In genomic region chr4:93409035-93409434, GRCh38 we compare ENCODE assay signal across 19 cellular contexts.
A peak's percentile ranks its signal among the peaks of the same experiment; 100 is the strongest.
DNase-seq lines count a peak whose midpoint lies in the region; ATAC-seq, FAIRE-seq and TF ChIP-seq lines count a peak whose summit lies in the region.
"Had no signal": no experiment of that assay in that cellular context is flagged by ENCODE, and none has a peak within 500 bp of the region (broad histone marks: within the 10 kb centered on the region; RNA-seq: fewer than 3 reads in every experiment).

No MANE protein-coding gene starts in this region.

- no peaks in the 10 kb centered on the region for H3K9me3 Mint-ChIP-seq in neural progenitor cell
- H3K9me3 Mint-ChIP-seq: activated T-helper 1 cell treated with anti-CD3 and anti-CD28 coated beads, Interleukin-12 subunit alpha, Interleukin-12 subunit beta, Interleukin-2, Interleukin-4 antibody, amounts not matched to agents 30 ng/mL and 10 ng/mL and 1 ng/mL, durations not matched to agents 14 hours and 24 hours and 36 hours had no signal

- CTCF ChIA-PET in GM12878 (lab: Yijun Ruan, JAX) = no interaction called here

- H3K4me2 ChIP-seq in GM12878 (ENCODE audit: control insufficient read depth, insufficient read depth) (no peak overlapping the region), neural progenitor cell (no peak overlapping the region)

- H3F3A ChIP-seq in neural progenitor cell (ENCODE audit: low read depth) = no peaks in the 10 kb centered on the region

- 0% methylated on average over 1 of the region's 1 CpG for WGBS in GM12878 (ENCODE audit: insufficient coverage, insufficient replicate concordance, low lambda C conversion rate, missing lambda C conversion rate)

- in situ Hi-C loops in GM12878 (cut with MboI) = no loop called here

- SMC1A ChIA-PET in GM12878 (lab: Charles Lee; ENCODE audit: uncharacterized antibody, unreplicated experiment) = no interaction called here

- H3K4me3 Mint-ChIP-seq in neural progenitor cell = no peak overlapping the region
- H3K4me3 Mint-ChIP-seq: activated naive CD8-positive, alpha-beta T cell; activated T-helper 1 cell treated with anti-CD3 and anti-CD28 coated beads, Interleukin-12 subunit alpha, Interleukin-12 subunit beta, Interleukin-2, Interleukin-4 antibody, amounts not matched to agents 30 ng/mL and 10 ng/mL and 1 ng/mL, durations not matched to agents 14 hours and 24 hours and 36 hours; stimulated activated effector memory CD8-positive, alpha-beta T cell treated with anti-CD3 and anti-CD28 coated beads, Interleukin-12 subunit alpha, Interleukin-12 subunit beta, amount 100 ng/mL, for 72 hours had no signal

- POLR2A ChIA-PET in GM12878 (lab: Charles Lee) = no interaction called here

- H4K20me1 ChIP-seq in GM12878 (ENCODE audit: control insufficient read depth, insufficient read depth) (no peaks in the 10 kb centered on the region), neural progenitor cell (ENCODE audit: low read depth) (no peaks in the 10 kb centered on the region)

- no peaks in the 10 kb centered on the region for H3K27me3 Mint-ChIP-seq in neural progenitor cell (ENCODE audit: insufficient read depth, low read depth)
- H3K27me3 Mint-ChIP-seq: activated naive CD8-positive, alpha-beta T cell had no signal

- no peak for TF ChIP-seq EP300 in GM12878 (IDR thresholded peaks at IDR 0.05; ENCODE audit: borderline replicate concordance in 1 of 2, control insufficient read depth in 1 of 2, low read depth in 2 of 2, low read length in 2 of 2)

- no peak overlapping the region for H3K27ac Mint-ChIP-seq in neural progenitor cell
- H3K27ac Mint-ChIP-seq: activated naive CD8-positive, alpha-beta T cell; activated T-helper 1 cell treated with anti-CD3 and anti-CD28 coated beads, Interleukin-12 subunit alpha, Interleukin-12 subunit beta, Interleukin-2, Interleukin-4 antibody, amounts not matched to agents 30 ng/mL and 10 ng/mL and 1 ng/mL, durations not matched to agents 14 hours and 24 hours and 36 hours; stimulated activated effector memory CD8-positive, alpha-beta T cell treated with anti-CD3 and anti-CD28 coated beads, Interleukin-12 subunit alpha, Interleukin-12 subunit beta, amount 100 ng/mL, for 72 hours had no signal

- no peaks in the 10 kb centered on the region for H3K9me3 ChIP-seq in GM12878 (replicated peaks; ENCODE audit: control insufficient read depth, insufficient read depth, low read length)
- no peaks in the 10 kb centered on the region for H3K9me3 ChIP-seq in neural progenitor cell (ENCODE audit: low read depth)
- H3K9me3 ChIP-seq: ovary, right lobe of liver, SJCRH30, testis had no signal

- H3K36me3 ChIP-seq in H7 (replicated peaks; ENCODE audit: control insufficient read depth, insufficient read depth, low read length) = no peaks in the 10 kb centered on the region
- H3K36me3 ChIP-seq in GM12878 (ENCODE audit: control insufficient read depth in 2 of 2, insufficient read depth in 2 of 2, low read length in 1 of 2) = no peaks in the 10 kb centered on the region
- no peaks in the 10 kb centered on the region for H3K36me3 ChIP-seq in neural progenitor cell
- H3K36me3 ChIP-seq: ovary, right lobe of liver, SJCRH30 had no signal

- RAD21 ChIA-PET in GM12878 (lab: Charles Lee; ENCODE audit: unreplicated experiment) = no interaction called here

- BruUV-seq in GM12878 (replicated peaks; lab: Mats Ljungman, UMichigan) = no TSS peak

- no peak for TF ChIP-seq RAD21 in GM12878 (IDR thresholded peaks at IDR 0.05; ENCODE audit: insufficient read depth, low read depth, low read length)

- H3K4me1 Mint-ChIP-seq in neural progenitor cell = peaks cover 15% of the 10 kb centered on the region
- H3K4me1 Mint-ChIP-seq: stimulated activated effector memory CD8-positive, alpha-beta T cell treated with anti-CD3 and anti-CD28 coated beads, Interleukin-12 subunit alpha, Interleukin-12 subunit beta, amount 100 ng/mL, for 72 hours had no signal

- peak; percentile 22 for DNase-seq in H7
- DNase-seq in Kasumi-1 (lab: John Stamatoyannopoulos, UW) = peak; percentile 18 to 38
- no peak for DNase-seq in GM12878 (ENCODE audit: low read depth, low spot score)
- DNase-seq in neural progenitor cell (ENCODE audit: low spot score) = peak; percentile 5
- DNase-seq in NCI-H510A treated with DMSO at 0.1 percent for 48 hours (lab: John Stamatoyannopoulos, UW) = no peak
- DNase-seq in caudate nucleus (lab: John Stamatoyannopoulos, UW) = no peak
- DNase-seq in DMS153 (lab: John Stamatoyannopoulos, UW) = no peak
- DNase-seq: activated CD4-positive, CD25-positive, alpha-beta regulatory T cell treated with anti-CD3 and anti-CD28 coated beads, Interleukin-2, amount 50 U/mL, for 72 hours; GM23248; head of caudate nucleus; NCI-H2029 treated with DMSO at 0.1 percent for 48 hours; NCI-H524 treated with DMSO at 0.1 percent for 48 hours; ovary; right lobe of liver; testis had no signal

- H3K9ac ChIP-seq in GM12878 (ENCODE audit: control insufficient read depth, insufficient read depth, low read length) (no peak overlapping the region), neural progenitor cell (no peak overlapping the region)
- H3K9ac ChIP-seq: GM23248 had no signal

- H3K4me3 ChIP-seq in H7 (ENCODE audit: insufficient read depth, low read depth, low read length) = no peak overlapping the region
- no peak overlapping the region for H3K4me3 ChIP-seq in GM12878
- H3K4me3 ChIP-seq in neural progenitor cell = no peak overlapping the region
- H3K4me3 ChIP-seq: GM23248, ovary, right lobe of liver, SJCRH30, testis had no signal

- intact Hi-C loops in GM12878 (cut with micrococcal nuclease; ENCODE audit: unreplicated experiment) = no loop called here

- no peaks in the 10 kb centered on the region for H3K79me2 ChIP-seq in GM12878 (ENCODE audit: control insufficient read depth, insufficient read depth, low read length)
- no peaks in the 10 kb centered on the region for H3K79me2 ChIP-seq in neural progenitor cell (ENCODE audit: low read depth)

- no peaks in the 10 kb centered on the region for H3K36me3 Mint-ChIP-seq in neural progenitor cell
- H3K36me3 Mint-ChIP-seq: activated naive CD8-positive, alpha-beta T cell; stimulated activated effector memory CD8-positive, alpha-beta T cell treated with anti-CD3 and anti-CD28 coated beads, Interleukin-12 subunit alpha, Interleukin-12 subunit beta, amount 100 ng/mL, for 72 hours had no signal

- ATAC-seq in GM12878 = peak; percentile 20; the same call in 1 of the 3 replicates
- ATAC-seq: right lobe of liver; stimulated activated effector memory CD8-positive, alpha-beta T cell treated with anti-CD3 and anti-CD28 coated beads, Interleukin-12 subunit alpha, Interleukin-12 subunit beta, amount 100 ng/mL, for 72 hours had no signal

- H2AFZ ChIP-seq in GM12878 (ENCODE audit: control insufficient read depth, low read depth, low read length) = no peak overlapping the region
- no peak overlapping the region for H2AFZ ChIP-seq in neural progenitor cell (replicated peaks)
- H2AFZ ChIP-seq: GM23248 had no signal

- no peak for FAIRE-seq in GM12878 (lab: Jason Lieb, UNC)

- TF ChIP-seq CTCF in GM12878 (IDR thresholded peaks at IDR 0.05 in 2 of 3, conservative IDR thresholded peaks at IDR 0.05 in 1 of 3; ENCODE audit: control insufficient read depth in 2 of 3, extremely low read depth in 1 of 3, insufficient read depth in 1 of 3, low read depth in 3 of 3, low read length in 3 of 3) (no peak), neural progenitor cell (IDR thresholded peaks at IDR 0.05) (peak; percentile 18)

- no peak overlapping the region for H3K27ac ChIP-seq in GM12878 (ENCODE audit: control insufficient read depth, insufficient read depth)
- H3K27ac ChIP-seq in neural progenitor cell = no peak overlapping the region
- no peak overlapping the region for H3K27ac ChIP-seq in caudate nucleus (ENCODE audit: low read depth, low read length)
- H3K27ac ChIP-seq: GM23248, ovary, right lobe of liver, SJCRH30, testis had no signal

- H3K4me1 ChIP-seq in GM12878 (ENCODE audit: control insufficient read depth, insufficient read depth, low read length) (no peaks in the 10 kb centered on the region), neural progenitor cell (peaks cover 17% of the 10 kb centered on the region)
- H3K4me1 ChIP-seq: right lobe of liver, SJCRH30, testis had no signal

- TF ChIP-seq POLR2A in GM12878 (IDR thresholded peaks at IDR 0.05; ENCODE audit: low read depth, low read length) = no peak

- H3K27me3 ChIP-seq in H7 (ENCODE audit: control insufficient read depth, insufficient read depth, low read length) (peaks cover 13% of the 10 kb centered on the region), GM12878 (replicated peaks in 1 of 2; ENCODE audit: control insufficient read depth in 2 of 2, insufficient read depth in 2 of 2, low read length in 1 of 2) (no peaks in the 10 kb centered on the region), neural progenitor cell (no peaks in the 10 kb centered on the region)
- H3K27me3 ChIP-seq: ovary, right lobe of liver, SJCRH30, testis had no signal

TF ChIP-seq in GM12878, 131 proteins besides CTCF, POLR2A, EP300 and RAD21:
- TF ChIP-seq MYB (IDR thresholded peaks at IDR 0.05; ENCODE audit: borderline replicate concordance, low read depth, low read length) = no peak
- no peak for TF ChIP-seq ASH2L (IDR thresholded peaks at IDR 0.05; ENCODE audit: borderline replicate concordance, low read depth)
- no peak for TF ChIP-seq PBX3 (IDR thresholded peaks at IDR 0.05; ENCODE audit: insufficient replicate concordance, low read depth, low read length)
- TF ChIP-seq CREM (IDR thresholded peaks at IDR 0.05; ENCODE audit: low read depth) = no peak
- no peak for TF ChIP-seq MXI1 (IDR thresholded peaks at IDR 0.05; ENCODE audit: low read depth, low read length)
- no peak for TF ChIP-seq SREBF1 (IDR thresholded peaks at IDR 0.05; ENCODE audit: low read length)
- TF ChIP-seq NBN (IDR thresholded peaks at IDR 0.05) = no peak
- no peak for TF ChIP-seq ZBED1 (IDR thresholded peaks at IDR 0.05; ENCODE audit: borderline replicate concordance)
- no peak for TF ChIP-seq RAD51 (IDR thresholded peaks at IDR 0.05)

Comparison
In these comparisons a context has a peak if more than half of its experiments do, and no peak if none do; other contexts are left out.
1. DNase-seq: peak in H7 (single experiment), Kasumi-1 (2 of 2) and neural progenitor cell (single experiment); none in GM12878 (single experiment), NCI-H510A treated with DMSO at 0.1 percent for 48 hours (single experiment), caudate nucleus (0 of 61) and DMS153 (single experiment).